Comparison of ENCODE assay signal across 15 cellular contexts in the genomic region with DNA sequence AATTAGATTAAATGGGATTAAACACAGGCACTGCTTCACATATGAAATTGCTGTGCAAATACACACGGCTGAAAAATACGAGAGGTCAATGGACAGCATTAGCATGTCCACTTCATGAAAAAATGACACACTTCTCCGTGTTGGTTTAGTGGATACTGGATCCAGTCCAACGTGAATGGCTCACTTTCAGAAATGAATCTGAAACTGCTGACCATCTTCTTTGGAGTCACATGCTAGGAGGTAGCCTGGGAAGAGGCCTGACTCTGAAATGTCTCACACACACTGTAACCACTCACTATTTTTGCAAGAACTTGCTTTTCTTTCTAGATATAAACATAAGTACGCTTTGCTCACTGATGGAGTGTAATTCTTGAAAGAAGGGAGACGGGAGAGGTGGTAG.
A peak's percentile ranks its signal among the peaks of the same experiment; 100 is the strongest.
DNase-seq lines count a peak whose midpoint lies in the region; TF ChIP-seq lines count a peak whose summit lies in the region.
"Had no signal": no experiment of that assay in that cellular context is flagged by ENCODE, and none has a peak within 500 bp of the region (broad histone marks: within the 10 kb centered on the region; RNA-seq: fewer than 3 reads in every experiment).

No MANE protein-coding gene starts in this region.

- no peak overlapping the region for H3K4me3 ChIP-seq in brain microvascular endothelial cell (ENCODE audit: low read depth, low read length)
- H3K4me3 ChIP-seq: gastroesophageal sphincter, tibial artery had no signal

- H3K27me3 ChIP-seq in brain microvascular endothelial cell (replicated peaks): no peaks in the 10 kb centered on the region
- H3K27me3 ChIP-seq: gastroesophageal sphincter, tibial artery had no signal

- in situ Hi-C loops in brain microvascular endothelial cell (cut with HindIII; ENCODE audit: low pct_ligation_motif_present, low sequenced_read_pairs): no loop called here

- peak overlapping the region; percentile 31 for H3K27ac ChIP-seq in brain microvascular endothelial cell
- H3K27ac ChIP-seq: gastroesophageal sphincter, tibial artery had no signal

- DNase-seq in AG08396 (ENCODE audit: low spot score) (peak; percentile 51), NCI-H2029 (lab: John Stamatoyannopoulos, UW) (peak; percentile 51), brain microvascular endothelial cell (peak; percentile 75), kidney tubule cell (ENCODE audit: low spot score) (peak; percentile 52), NOMO-1 treated with dmso at 0.1 percent for 144 hours (lab: John Stamatoyannopoulos, UW; ENCODE audit: unreplicated experiment) (no peak), T-helper 2 cell (no peak), NCI-H1930 (lab: John Stamatoyannopoulos, UW) (no peak), UCSD-AML1 (lab: John Stamatoyannopoulos, UW; ENCODE audit: unreplicated experiment) (no peak)
- DNase-seq: activated CD4-positive, alpha-beta T cell treated with anti-CD3 and anti-CD28 coated beads for 4 hours; activated naive CD8-positive, alpha-beta T cell treated with anti-CD3 and anti-CD28 coated beads, Interleukin-2, amount 50 U/mL, for 24 hours; activated T-cell treated with anti-CD3 and anti-CD28 coated beads for 4 hours; AML-193; MV-4-11; tibial artery had no signal

- no peaks in the 10 kb centered on the region for H3K36me3 ChIP-seq in brain microvascular endothelial cell (replicated peaks)
- H3K36me3 ChIP-seq: gastroesophageal sphincter, tibial artery had no signal

- no peak for TF ChIP-seq CTCF in brain microvascular endothelial cell (IDR thresholded peaks at IDR 0.05; ENCODE audit: low read depth, low read length, missing control alignments)

Comparison
In these comparisons a context has a peak if more than half of its experiments do, and no peak if none do; other contexts are left out.
1. DNase-seq: peak in AG08396 (single experiment), NCI-H2029 (single experiment), brain microvascular endothelial cell (single experiment) and kidney tubule cell (single experiment); none in NOMO-1 treated with dmso at 0.1 percent for 144 hours (single experiment), T-helper 2 cell (0 of 5), NCI-H1930 (0 of 2) and UCSD-AML1 (single experiment).